In the genomic region with DNA sequence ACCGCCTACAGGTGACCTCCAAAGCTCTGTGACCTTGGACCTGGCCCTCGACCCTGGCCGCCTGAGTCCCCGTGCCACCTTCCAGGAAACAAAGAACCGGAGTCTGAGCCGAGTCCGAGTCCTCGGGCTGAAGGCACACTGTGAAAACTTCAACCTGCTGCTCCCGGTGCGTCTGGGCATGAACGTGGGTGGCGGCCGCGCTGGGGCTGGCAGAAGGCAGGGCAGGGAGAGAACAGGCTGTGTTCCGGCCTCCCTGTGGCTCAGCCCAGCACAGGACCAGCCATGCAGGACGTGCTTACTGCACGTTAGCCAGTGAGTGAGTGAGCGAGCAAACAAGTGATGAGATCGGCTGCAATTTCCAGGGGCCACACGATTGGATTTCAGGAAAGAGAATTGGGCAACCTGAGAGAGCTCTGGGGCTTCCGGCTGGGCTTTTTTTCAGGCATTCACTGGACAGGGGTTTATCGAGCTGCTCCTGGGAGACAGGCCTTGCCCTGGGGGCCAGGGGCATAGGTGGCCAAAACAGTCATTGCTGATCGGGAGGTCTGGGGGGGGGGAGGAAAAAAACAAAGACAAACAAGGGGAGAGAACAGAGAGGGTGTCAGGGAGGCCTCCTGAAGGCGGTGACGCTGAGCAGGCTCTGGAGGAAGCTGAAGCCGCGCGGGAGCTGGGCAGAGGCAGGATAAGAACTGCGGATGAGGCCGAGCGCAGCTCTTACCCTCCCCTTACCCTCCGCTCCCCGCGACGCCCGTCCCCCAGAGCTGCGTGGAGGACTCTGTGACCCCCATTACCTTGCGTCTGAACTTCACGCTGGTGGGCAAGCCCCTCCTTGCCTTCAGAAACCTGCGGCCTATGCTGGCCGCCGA, we compare ENCODE assay signal across 1 cellular context.
A peak's percentile ranks its signal among the peaks of the same experiment; 100 is the strongest.
TF ChIP-seq lines count a peak whose summit lies in the region.

No MANE protein-coding gene starts in this region.

TF ChIP-seq in K562, 482 proteins besides CTCF, POLR2A, EP300 and RAD21:
- no peak for TF ChIP-seq NR2C2 (CRISPR knock-in tag; IDR thresholded peaks at IDR 0.05)
- peak; percentile 37; the same call in 1 of the 2 replicates for TF ChIP-seq NR2C2 (tag; IDR thresholded peaks at IDR 0.05)
- TF ChIP-seq, protein P1, sequence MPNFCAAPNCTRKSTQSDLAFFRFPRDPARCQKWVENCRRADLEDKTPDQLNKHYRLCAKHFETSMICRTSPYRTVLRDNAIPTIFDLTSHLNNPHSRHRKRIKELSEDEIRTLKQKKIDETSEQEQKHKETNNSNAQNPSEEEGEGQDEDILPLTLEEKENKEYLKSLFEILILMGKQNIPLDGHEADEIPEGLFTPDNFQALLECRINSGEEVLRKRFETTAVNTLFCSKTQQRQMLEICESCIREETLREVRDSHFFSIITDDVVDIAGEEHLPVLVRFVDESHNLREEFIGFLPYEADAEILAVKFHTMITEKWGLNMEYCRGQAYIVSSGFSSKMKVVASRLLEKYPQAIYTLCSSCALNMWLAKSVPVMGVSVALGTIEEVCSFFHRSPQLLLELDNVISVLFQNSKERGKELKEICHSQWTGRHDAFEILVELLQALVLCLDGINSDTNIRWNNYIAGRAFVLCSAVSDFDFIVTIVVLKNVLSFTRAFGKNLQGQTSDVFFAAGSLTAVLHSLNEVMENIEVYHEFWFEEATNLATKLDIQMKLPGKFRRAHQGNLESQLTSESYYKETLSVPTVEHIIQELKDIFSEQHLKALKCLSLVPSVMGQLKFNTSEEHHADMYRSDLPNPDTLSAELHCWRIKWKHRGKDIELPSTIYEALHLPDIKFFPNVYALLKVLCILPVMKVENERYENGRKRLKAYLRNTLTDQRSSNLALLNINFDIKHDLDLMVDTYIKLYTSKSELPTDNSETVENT (CRISPR knock-in tag; IDR thresholded peaks at IDR 0.05), result no peak
- TF ChIP-seq, protein P2, sequence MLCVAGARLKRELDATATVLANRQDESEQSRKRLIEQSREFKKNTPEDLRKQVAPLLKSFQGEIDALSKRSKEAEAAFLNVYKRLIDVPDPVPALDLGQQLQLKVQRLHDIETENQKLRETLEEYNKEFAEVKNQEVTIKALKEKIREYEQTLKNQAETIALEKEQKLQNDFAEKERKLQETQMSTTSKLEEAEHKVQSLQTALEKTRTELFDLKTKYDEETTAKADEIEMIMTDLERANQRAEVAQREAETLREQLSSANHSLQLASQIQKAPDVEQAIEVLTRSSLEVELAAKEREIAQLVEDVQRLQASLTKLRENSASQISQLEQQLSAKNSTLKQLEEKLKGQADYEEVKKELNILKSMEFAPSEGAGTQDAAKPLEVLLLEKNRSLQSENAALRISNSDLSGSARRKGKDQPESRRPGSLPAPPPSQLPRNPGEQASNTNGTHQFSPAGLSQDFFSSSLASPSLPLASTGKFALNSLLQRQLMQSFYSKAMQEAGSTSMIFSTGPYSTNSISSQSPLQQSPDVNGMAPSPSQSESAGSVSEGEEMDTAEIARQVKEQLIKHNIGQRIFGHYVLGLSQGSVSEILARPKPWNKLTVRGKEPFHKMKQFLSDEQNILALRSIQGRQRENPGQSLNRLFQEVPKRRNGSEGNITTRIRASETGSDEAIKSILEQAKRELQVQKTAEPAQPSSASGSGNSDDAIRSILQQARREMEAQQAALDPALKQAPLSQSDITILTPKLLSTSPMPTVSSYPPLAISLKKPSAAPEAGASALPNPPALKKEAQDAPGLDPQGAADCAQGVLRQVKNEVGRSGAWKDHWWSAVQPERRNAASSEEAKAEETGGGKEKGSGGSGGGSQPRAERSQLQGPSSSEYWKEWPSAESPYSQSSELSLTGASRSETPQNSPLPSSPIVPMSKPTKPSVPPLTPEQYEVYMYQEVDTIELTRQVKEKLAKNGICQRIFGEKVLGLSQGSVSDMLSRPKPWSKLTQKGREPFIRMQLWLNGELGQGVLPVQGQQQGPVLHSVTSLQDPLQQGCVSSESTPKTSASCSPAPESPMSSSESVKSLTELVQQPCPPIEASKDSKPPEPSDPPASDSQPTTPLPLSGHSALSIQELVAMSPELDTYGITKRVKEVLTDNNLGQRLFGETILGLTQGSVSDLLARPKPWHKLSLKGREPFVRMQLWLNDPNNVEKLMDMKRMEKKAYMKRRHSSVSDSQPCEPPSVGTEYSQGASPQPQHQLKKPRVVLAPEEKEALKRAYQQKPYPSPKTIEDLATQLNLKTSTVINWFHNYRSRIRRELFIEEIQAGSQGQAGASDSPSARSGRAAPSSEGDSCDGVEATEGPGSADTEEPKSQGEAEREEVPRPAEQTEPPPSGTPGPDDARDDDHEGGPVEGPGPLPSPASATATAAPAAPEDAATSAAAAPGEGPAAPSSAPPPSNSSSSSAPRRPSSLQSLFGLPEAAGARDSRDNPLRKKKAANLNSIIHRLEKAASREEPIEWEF (CRISPR knock-in tag; IDR thresholded peaks at IDR 0.05), result no peak
- TF ChIP-seq ESRRA (IDR thresholded peaks at IDR 0.05; ENCODE audit: borderline replicate concordance, low read depth), result peak; percentile 30; the same call in 1 of the 2 replicates
- TF ChIP-seq, protein P3, sequence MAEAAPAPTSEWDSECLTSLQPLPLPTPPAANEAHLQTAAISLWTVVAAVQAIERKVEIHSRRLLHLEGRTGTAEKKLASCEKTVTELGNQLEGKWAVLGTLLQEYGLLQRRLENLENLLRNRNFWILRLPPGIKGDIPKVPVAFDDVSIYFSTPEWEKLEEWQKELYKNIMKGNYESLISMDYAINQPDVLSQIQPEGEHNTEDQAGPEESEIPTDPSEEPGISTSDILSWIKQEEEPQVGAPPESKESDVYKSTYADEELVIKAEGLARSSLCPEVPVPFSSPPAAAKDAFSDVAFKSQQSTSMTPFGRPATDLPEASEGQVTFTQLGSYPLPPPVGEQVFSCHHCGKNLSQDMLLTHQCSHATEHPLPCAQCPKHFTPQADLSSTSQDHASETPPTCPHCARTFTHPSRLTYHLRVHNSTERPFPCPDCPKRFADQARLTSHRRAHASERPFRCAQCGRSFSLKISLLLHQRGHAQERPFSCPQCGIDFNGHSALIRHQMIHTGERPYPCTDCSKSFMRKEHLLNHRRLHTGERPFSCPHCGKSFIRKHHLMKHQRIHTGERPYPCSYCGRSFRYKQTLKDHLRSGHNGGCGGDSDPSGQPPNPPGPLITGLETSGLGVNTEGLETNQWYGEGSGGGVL (CRISPR knock-in tag; IDR thresholded peaks at IDR 0.05), result no peak
- TF ChIP-seq ZNF75A (CRISPR knock-in tag; IDR thresholded peaks at IDR 0.05), result no peak
- no peak for TF ChIP-seq MITF (IDR thresholded peaks at IDR 0.05)
- TF ChIP-seq RBM25 (IDR thresholded peaks at IDR 0.05; ENCODE audit: low read depth, low read length, severe bottlenecking), result no peak
- TF ChIP-seq GABPB2 (CRISPR knock-in tag; conservative IDR thresholded peaks at IDR 0.05), result no peak
- TF ChIP-seq CEBPG (CRISPR knock-in tag; IDR thresholded peaks at IDR 0.05), result no peak
- peak in 1 of 2 experiments; percentile 65; a peak in 1 of 4 replicates for TF ChIP-seq CEBPG (tag; conservative IDR thresholded peaks at IDR 0.05 in 1 of 2, IDR thresholded peaks at IDR 0.05 in 1 of 2)
- TF ChIP-seq ZC3H8 (IDR thresholded peaks at IDR 0.05), result no peak
- TF ChIP-seq NBN (IDR thresholded peaks at IDR 0.05; ENCODE audit: low read depth), result no peak
- no peak for TF ChIP-seq EP400 (IDR thresholded peaks at IDR 0.05)
- no peak for TF ChIP-seq NFIC (IDR thresholded peaks at IDR 0.05)
- no peak for TF ChIP-seq SRSF7 (optimal IDR thresholded peaks at IDR 0.05; ENCODE audit: low read depth, low read length)
- TF ChIP-seq SAFB2 (IDR thresholded peaks at IDR 0.05; ENCODE audit: borderline replicate concordance, low read depth, low read length, severe bottlenecking), result no peak
- TF ChIP-seq, protein P4, sequence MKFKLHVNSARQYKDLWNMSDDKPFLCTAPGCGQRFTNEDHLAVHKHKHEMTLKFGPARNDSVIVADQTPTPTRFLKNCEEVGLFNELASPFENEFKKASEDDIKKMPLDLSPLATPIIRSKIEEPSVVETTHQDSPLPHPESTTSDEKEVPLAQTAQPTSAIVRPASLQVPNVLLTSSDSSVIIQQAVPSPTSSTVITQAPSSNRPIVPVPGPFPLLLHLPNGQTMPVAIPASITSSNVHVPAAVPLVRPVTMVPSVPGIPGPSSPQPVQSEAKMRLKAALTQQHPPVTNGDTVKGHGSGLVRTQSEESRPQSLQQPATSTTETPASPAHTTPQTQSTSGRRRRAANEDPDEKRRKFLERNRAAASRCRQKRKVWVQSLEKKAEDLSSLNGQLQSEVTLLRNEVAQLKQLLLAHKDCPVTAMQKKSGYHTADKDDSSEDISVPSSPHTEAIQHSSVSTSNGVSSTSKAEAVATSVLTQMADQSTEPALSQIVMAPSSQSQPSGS (CRISPR knock-in tag; IDR thresholded peaks at IDR 0.05), result no peak
- no peak for TF ChIP-seq BRD9 (IDR thresholded peaks at IDR 0.05; ENCODE audit: low read depth, partially characterized antibody)
- no peak for TF ChIP-seq TGIF2 (CRISPR knock-in tag; IDR thresholded peaks at IDR 0.05)
- TF ChIP-seq ZNF766 (CRISPR knock-in tag; conservative IDR thresholded peaks at IDR 0.05), result no peak
- TF ChIP-seq ARID1B (IDR thresholded peaks at IDR 0.05), result no peak
